1 cellular context compared by ENCODE assay signal in the genomic region with DNA sequence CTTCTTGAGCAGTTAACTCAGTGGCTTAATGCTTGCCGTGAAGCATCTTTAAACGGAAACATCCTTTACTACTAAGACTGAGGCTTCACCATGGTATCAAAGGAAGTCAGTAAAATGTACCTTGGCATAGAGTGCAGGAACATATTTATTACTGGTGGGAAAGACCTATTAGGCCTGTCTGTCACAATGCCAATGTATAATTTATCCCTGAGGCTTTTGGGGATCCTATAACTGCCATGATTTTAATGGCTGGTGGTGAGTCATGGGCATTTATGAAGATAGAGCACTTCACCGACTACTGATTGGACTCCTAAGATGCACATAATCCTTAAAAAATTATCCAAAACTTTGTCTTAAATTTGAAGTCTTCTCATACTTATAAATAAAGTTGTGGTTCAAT.
TF ChIP-seq lines count a peak whose summit lies in the region.

No MANE protein-coding gene starts in this region.

TF ChIP-seq in SK-N-SH, 30 proteins besides CTCF, POLR2A, EP300 and RAD21 (continued from another document):
- TF ChIP-seq, protein P1, sequence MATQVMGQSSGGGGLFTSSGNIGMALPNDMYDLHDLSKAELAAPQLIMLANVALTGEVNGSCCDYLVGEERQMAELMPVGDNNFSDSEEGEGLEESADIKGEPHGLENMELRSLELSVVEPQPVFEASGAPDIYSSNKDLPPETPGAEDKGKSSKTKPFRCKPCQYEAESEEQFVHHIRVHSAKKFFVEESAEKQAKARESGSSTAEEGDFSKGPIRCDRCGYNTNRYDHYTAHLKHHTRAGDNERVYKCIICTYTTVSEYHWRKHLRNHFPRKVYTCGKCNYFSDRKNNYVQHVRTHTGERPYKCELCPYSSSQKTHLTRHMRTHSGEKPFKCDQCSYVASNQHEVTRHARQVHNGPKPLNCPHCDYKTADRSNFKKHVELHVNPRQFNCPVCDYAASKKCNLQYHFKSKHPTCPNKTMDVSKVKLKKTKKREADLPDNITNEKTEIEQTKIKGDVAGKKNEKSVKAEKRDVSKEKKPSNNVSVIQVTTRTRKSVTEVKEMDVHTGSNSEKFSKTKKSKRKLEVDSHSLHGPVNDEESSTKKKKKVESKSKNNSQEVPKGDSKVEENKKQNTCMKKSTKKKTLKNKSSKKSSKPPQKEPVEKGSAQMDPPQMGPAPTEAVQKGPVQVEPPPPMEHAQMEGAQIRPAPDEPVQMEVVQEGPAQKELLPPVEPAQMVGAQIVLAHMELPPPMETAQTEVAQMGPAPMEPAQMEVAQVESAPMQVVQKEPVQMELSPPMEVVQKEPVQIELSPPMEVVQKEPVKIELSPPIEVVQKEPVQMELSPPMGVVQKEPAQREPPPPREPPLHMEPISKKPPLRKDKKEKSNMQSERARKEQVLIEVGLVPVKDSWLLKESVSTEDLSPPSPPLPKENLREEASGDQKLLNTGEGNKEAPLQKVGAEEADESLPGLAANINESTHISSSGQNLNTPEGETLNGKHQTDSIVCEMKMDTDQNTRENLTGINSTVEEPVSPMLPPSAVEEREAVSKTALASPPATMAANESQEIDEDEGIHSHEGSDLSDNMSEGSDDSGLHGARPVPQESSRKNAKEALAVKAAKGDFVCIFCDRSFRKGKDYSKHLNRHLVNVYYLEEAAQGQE (IDR thresholded peaks at IDR 0.05; ENCODE audit: low read depth, low read length): no peak
- TF ChIP-seq RFX5 (IDR thresholded peaks at IDR 0.05; ENCODE audit: low read length) (no peak), FOSL2 (IDR thresholded peaks at IDR 0.05; ENCODE audit: borderline replicate concordance, low read depth) (no peak), GATA2 (CRISPR knock-in tag; IDR thresholded peaks at IDR 0.05) (no peak), MXI1 (IDR thresholded peaks at IDR 0.05; ENCODE audit: low read depth, low read length) (no peak), NRF1 (IDR thresholded peaks at IDR 0.05; ENCODE audit: low read depth, low read length) (no peak), YY1 (IDR thresholded peaks at IDR 0.05; ENCODE audit: low read depth) (no peak)
